ENCODE assay signal across 12 cellular contexts in the genomic region with DNA sequence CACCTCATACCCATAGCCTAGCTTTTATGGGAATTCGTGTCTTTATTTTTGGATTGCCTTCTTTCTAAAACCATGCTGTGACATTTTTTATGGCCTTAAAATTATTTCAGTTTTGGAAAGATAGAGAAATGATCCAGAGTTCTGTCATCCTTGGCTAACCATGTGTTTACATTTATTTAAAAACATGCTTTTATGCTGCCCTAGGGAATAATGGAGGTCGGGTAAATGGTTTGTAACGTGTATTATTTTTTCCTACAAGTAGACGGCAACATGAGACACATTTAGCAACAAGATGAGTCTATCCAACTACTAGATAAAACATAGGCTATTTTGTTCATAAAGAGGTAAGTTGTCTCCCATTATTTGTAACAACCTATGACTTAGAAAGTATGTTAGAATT. TPM values are rescaled to one million over a fixed set of nuclear protein-coding genes. Genes with fewer than 3 reads are reported as not detected.
DNase-seq lines count a peak whose midpoint lies in the region; ATAC-seq and TF ChIP-seq lines count a peak whose summit lies in the region.
"Had no signal": no experiment of that assay in that cellular context is flagged by ENCODE, and none has a peak within 500 bp of the region (broad histone marks: within the 10 kb centered on the region; RNA-seq: fewer than 3 reads in every experiment).

No MANE protein-coding gene starts in this region.

- TF ChIP-seq CTCF in coronary artery (IDR thresholded peaks at IDR 0.05) = no peak

- no peaks in the 10 kb centered on the region for H3K9me2 ChIP-seq in Karpas-422 (replicated peaks; ENCODE audit: insufficient read depth, low read length)

- no peak overlapping the region for H3K27ac ChIP-seq in Karpas-422 (ENCODE audit: low read length)
- H3K27ac ChIP-seq in coronary artery = no peak overlapping the region
- H3K27ac ChIP-seq: thoracic aorta had no signal

- H4K20me1 ChIP-seq in Karpas-422 (ENCODE audit: insufficient read depth, low read depth, low read length) = no peaks in the 10 kb centered on the region

- ATAC-seq in GM18861 (IDR thresholded peaks at IDR 0.05; ENCODE audit: unreplicated experiment) = no peak

- H3K4me3 ChIP-seq in Karpas-422 (ENCODE audit: low read length) = no peak overlapping the region
- peak overlapping the region; percentile 43 for H3K4me3 ChIP-seq in coronary artery
- no peak overlapping the region for H3K4me3 ChIP-seq in skeletal muscle cell (ENCODE audit: low read depth, low read length)
- H3K4me3 ChIP-seq: thoracic aorta had no signal

- no peak overlapping the region for H3K9ac ChIP-seq in Karpas-422 (ENCODE audit: low read length)

- H3K79me2 ChIP-seq in Karpas-422 (ENCODE audit: low read length) = no peaks in the 10 kb centered on the region

- H3K9me3 ChIP-seq in Karpas-422 (ENCODE audit: low read length) = no peaks in the 10 kb centered on the region
- H3K9me3 ChIP-seq: thoracic aorta had no signal

- peak; percentile 44 for DNase-seq in NCI-H2171 treated with DMSO at 0.1 percent for 48 hours (lab: John Stamatoyannopoulos, UW)
- no peak for DNase-seq in NCI-H2171 (lab: John Stamatoyannopoulos, UW)
- no peak for DNase-seq in Karpas-422
- no peak for DNase-seq in coronary artery (ENCODE audit: low spot score)
- DNase-seq in skeletal muscle cell (ENCODE audit: low read depth) = peak; percentile 16
- DNase-seq in SIG-M5 treated with dmso at 0.1 percent for 504 hours (lab: John Stamatoyannopoulos, UW; ENCODE audit: unreplicated experiment) = no peak
- DNase-seq in NCI-H2227 (lab: John Stamatoyannopoulos, UW; ENCODE audit: unreplicated experiment) = no peak

- peak overlapping the region; percentile 14 for H3K4me2 ChIP-seq in Karpas-422 (ENCODE audit: low read depth, low read length, poor library complexity, severe bottlenecking)

- peaks cover 10% of the 10 kb centered on the region for H3K4me1 ChIP-seq in Karpas-422 (ENCODE audit: low read length)

- no peaks in the 10 kb centered on the region for H3K36me3 ChIP-seq in Karpas-422 (ENCODE audit: insufficient read depth, low read length)
- H3K36me3 ChIP-seq: thoracic aorta had no signal

- H3K27me3 ChIP-seq in Karpas-422 (ENCODE audit: low read length) = no peaks in the 10 kb centered on the region

- no peak overlapping the region for H2AFZ ChIP-seq in Karpas-422 (ENCODE audit: low read length)

RNA-seq across cellular contexts. Expression of gene ERMN, which starts 2.5 kb away (rescaled TPM):
- 5.8 and 8.2 TPM in 2 replicates for total RNA-seq in Karpas-422 (2014; rRNA removed; shearing (Covaris generic); ENCODE audit: low replicate concordance)
- total RNA-seq: Calu3, lung microvascular endothelial cell, Right ventricle myocardium superior had no signal

Comparison
In these comparisons a context has a peak if more than half of its experiments do, and no peak if none do; other contexts are left out.
1. DNase-seq: peak in NCI-H2171 treated with DMSO at 0.1 percent for 48 hours (single experiment) and skeletal muscle cell (single experiment); none in NCI-H2171 (single experiment), Karpas-422 (single experiment), coronary artery (single experiment), SIG-M5 treated with dmso at 0.1 percent for 504 hours (single experiment) and NCI-H2227 (single experiment).